In the genomic region with DNA sequence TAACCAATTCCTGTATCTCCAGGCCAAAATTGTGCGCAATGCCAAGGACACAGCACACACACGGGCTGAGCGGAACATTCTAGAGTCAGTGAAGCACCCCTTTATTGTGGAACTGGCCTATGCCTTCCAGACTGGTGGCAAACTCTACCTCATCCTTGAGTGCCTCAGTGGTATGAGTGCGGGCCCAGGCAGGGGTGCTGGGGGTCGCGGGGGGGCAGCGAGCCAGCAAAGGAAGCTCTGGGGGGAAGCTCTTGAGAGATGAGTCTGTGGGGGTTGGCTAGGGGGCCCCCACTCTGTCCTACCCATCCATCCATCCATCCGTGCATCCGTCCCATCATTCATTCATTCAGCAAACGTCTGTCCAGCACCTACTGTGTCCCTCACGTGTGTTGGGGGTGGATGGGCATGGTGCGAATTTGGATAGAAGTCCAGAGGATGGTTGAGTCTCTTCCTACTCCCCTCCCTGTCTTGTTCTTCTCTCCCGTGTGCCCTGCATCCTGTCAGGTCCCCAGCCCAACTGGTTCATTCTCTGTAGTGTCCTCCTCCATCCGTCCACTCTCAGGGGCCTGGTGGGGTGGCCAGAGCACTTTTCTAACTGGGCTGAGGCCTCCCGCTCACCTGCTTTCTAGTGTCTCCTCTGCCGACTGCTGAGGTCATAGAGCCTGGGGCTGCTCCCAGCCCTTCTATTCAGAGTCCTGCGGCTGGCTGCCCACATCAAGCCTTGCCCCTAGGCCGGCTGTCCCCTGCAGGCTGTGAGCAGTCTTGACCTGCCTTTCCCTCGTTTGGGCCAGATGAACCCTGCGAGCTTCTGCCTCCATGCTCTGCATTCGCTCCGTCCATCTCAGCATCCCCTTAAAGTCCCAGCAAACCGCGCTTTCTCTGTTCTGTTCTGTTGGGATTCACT, we compare ENCODE assay signal across 1 cellular context.
A peak's percentile ranks its signal among the peaks of the same experiment; 100 is the strongest.
TF ChIP-seq lines count a peak whose summit lies in the region.

No MANE protein-coding gene starts in this region.

TF ChIP-seq in GM12878, 131 proteins besides CTCF, POLR2A, EP300 and RAD21:
- TF ChIP-seq POLR2AphosphoS5 (IDR thresholded peaks at IDR 0.05; ENCODE audit: low read length) (peak; percentile 53; the same call in 1 of the 2 replicates), NFIC (IDR thresholded peaks at IDR 0.05; ENCODE audit: low read depth, low read length) (no peak)
